In the genomic region with DNA sequence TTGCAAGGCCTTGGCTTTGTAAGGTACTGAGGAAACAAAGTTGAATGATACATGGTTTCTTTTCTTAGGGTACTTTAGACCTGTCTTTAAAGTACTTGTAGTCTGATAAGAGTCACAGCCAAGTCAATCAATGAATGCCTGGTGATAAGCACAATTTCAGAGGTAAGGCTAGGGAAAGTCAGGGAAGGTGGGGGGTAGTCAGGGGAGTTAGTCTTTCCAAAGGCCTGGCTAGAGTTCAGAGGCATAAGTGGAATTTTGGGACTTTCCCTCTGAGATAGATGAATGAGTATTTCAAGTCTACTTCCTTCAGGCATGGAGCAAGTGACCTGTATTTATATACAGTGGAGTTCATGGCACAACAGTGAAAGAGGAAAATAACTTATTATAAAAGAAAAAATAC, we compare ENCODE assay signal across 17 cellular contexts.
DNase-seq lines count a peak whose midpoint lies in the region; ATAC-seq and TF ChIP-seq lines count a peak whose summit lies in the region.
"Had no signal": no experiment of that assay in that cellular context is flagged by ENCODE, and none has a peak within 500 bp of the region (broad histone marks: within the 10 kb centered on the region; RNA-seq: fewer than 3 reads in every experiment).

No MANE protein-coding gene starts in this region.

- no peaks in the 10 kb centered on the region for H3K9me2 ChIP-seq in hepatocyte (replicated peaks; ENCODE audit: insufficient read depth)

- H2AFZ ChIP-seq in hepatocyte, result no peak overlapping the region
- H2AFZ ChIP-seq in neural progenitor cell (replicated peaks), result no peak overlapping the region
- H2AFZ ChIP-seq: PC-9 had no signal

- no peaks in the 10 kb centered on the region for H4K20me1 ChIP-seq in hepatocyte (ENCODE audit: insufficient read depth, poor library complexity, severe bottlenecking)
- no peaks in the 10 kb centered on the region for H4K20me1 ChIP-seq in neural progenitor cell (ENCODE audit: low read depth)

- no peaks in the 10 kb centered on the region for H3K9me3 ChIP-seq in hepatocyte (ENCODE audit: low read depth)
- H3K9me3 ChIP-seq in mucosa of descending colon, result no peaks in the 10 kb centered on the region
- H3K9me3 ChIP-seq in upper lobe of right lung, result no peaks in the 10 kb centered on the region
- no peaks in the 10 kb centered on the region for H3K9me3 ChIP-seq in neural progenitor cell (ENCODE audit: low read depth)
- H3K9me3 ChIP-seq: SJCRH30 had no signal

- H3K27me3 ChIP-seq in hepatocyte, result no peaks in the 10 kb centered on the region
- no peaks in the 10 kb centered on the region for H3K27me3 ChIP-seq in upper lobe of right lung
- H3K27me3 ChIP-seq in neural progenitor cell, result no peaks in the 10 kb centered on the region
- H3K27me3 ChIP-seq: SJCRH30 had no signal

- H3K9me3 Mint-ChIP-seq in neural progenitor cell, result peaks cover 17% of the 10 kb centered on the region

- no peaks in the 10 kb centered on the region for H3K36me3 ChIP-seq in hepatocyte (replicated peaks; ENCODE audit: insufficient read depth, low read depth)
- no peaks in the 10 kb centered on the region for H3K36me3 ChIP-seq in mucosa of descending colon (ENCODE audit: low read depth)
- H3K36me3 ChIP-seq in upper lobe of right lung, result no peaks in the 10 kb centered on the region
- H3K36me3 ChIP-seq in neural progenitor cell, result no peaks in the 10 kb centered on the region
- H3K36me3 ChIP-seq: SJCRH30 had no signal

- H3K27me3 Mint-ChIP-seq in neural progenitor cell (ENCODE audit: insufficient read depth, low read depth), result peaks cover 2% of the 10 kb centered on the region

- H3K79me2 ChIP-seq in hepatocyte (no peaks in the 10 kb centered on the region), neural progenitor cell (ENCODE audit: low read depth) (no peaks in the 10 kb centered on the region)

- ATAC-seq in mucosa of descending colon (peak; percentile 90), upper lobe of right lung (peak; percentile 57)

- H3K27ac Mint-ChIP-seq in neural progenitor cell, result no peak overlapping the region
- H3K27ac Mint-ChIP-seq: CD8-positive, alpha-beta memory T cell had no signal

- H3F3A ChIP-seq in neural progenitor cell (ENCODE audit: low read depth), result no peaks in the 10 kb centered on the region

- no peak overlapping the region for H3K4me3 ChIP-seq in hepatocyte
- H3K4me3 ChIP-seq in mucosa of descending colon, result no peak overlapping the region
- no peak overlapping the region for H3K4me3 ChIP-seq in upper lobe of right lung
- H3K4me3 ChIP-seq in neural progenitor cell, result no peak overlapping the region
- H3K4me3 ChIP-seq: PC-9, SJCRH30 had no signal

- H3K4me2 ChIP-seq in hepatocyte (no peak overlapping the region), neural progenitor cell (no peak overlapping the region)
- H3K4me2 ChIP-seq: KMS-11, PC-9 had no signal

- H3K4me1 ChIP-seq in hepatocyte (ENCODE audit: insufficient read depth), result no peaks in the 10 kb centered on the region
- peaks cover 5% of the 10 kb centered on the region for H3K4me1 ChIP-seq in mucosa of descending colon (ENCODE audit: low read depth)
- no peaks in the 10 kb centered on the region for H3K4me1 ChIP-seq in upper lobe of right lung
- no peaks in the 10 kb centered on the region for H3K4me1 ChIP-seq in neural progenitor cell
- H3K4me1 ChIP-seq: SJCRH30 had no signal

- intact Hi-C loops in mucosa of descending colon (cut with DNase I, micrococcal nuclease), result no loop called here
- intact Hi-C loops in upper lobe of right lung (cut with DNase I), result no loop called here

- H3K27ac ChIP-seq in hepatocyte (no peak overlapping the region), upper lobe of right lung (no peak overlapping the region), neural progenitor cell (no peak overlapping the region)
- H3K27ac ChIP-seq: KMS-11, PC-9, SJCRH30 had no signal

- H3K4me1 Mint-ChIP-seq in neural progenitor cell, result peaks cover 5% of the 10 kb centered on the region
- H3K4me1 Mint-ChIP-seq: CD8-positive, alpha-beta memory T cell had no signal

- no peak for TF ChIP-seq CTCF in hepatocyte (IDR thresholded peaks at IDR 0.05; ENCODE audit: poor library complexity)
- no peak for TF ChIP-seq CTCF in mucosa of descending colon (IDR thresholded peaks at IDR 0.05)
- no peak for TF ChIP-seq CTCF in upper lobe of right lung (IDR thresholded peaks at IDR 0.05)
- TF ChIP-seq CTCF in neural progenitor cell (IDR thresholded peaks at IDR 0.05), result no peak

- peak; percentile 66 for DNase-seq in NCI-H226
- peak; percentile 11 for DNase-seq in hepatocyte (ENCODE audit: low spot score)
- DNase-seq in mucosa of descending colon, result no peak
- no peak for DNase-seq in upper lobe of right lung
- no peak for DNase-seq in neural progenitor cell (ENCODE audit: low spot score)
- DNase-seq in NCI-H524 (lab: John Stamatoyannopoulos, UW), result no peak
- DNase-seq in UCSD-AML1 (lab: John Stamatoyannopoulos, UW; ENCODE audit: unreplicated experiment), result no peak
- DNase-seq: C1 segment of cervical spinal cord; CD8-positive, alpha-beta memory T cell; DMS79; NCI-H1417; NCI-H187; NCI-H2107; NCI-H510A treated with DMSO at 0.1 percent for 48 hours; PC-9; SJCRH30 had no signal

- H3K4me3 Mint-ChIP-seq in neural progenitor cell, result no peak overlapping the region
- H3K4me3 Mint-ChIP-seq: CD8-positive, alpha-beta memory T cell had no signal

- peaks cover 2% of the 10 kb centered on the region for H3K36me3 Mint-ChIP-seq in neural progenitor cell

- H3K9ac ChIP-seq in neural progenitor cell, result no peak overlapping the region
- H3K9ac ChIP-seq: KMS-11 had no signal

Comparison
In these comparisons a context has a peak if more than half of its experiments do, and no peak if none do; other contexts are left out.
1. DNase-seq: peak in NCI-H226 (single experiment) and hepatocyte (single experiment); none in mucosa of descending colon (0 of 3), upper lobe of right lung (single experiment), neural progenitor cell (single experiment), NCI-H524 (0 of 2) and UCSD-AML1 (single experiment).